ENCODE assay signal across 8 cellular contexts in the genomic region with DNA sequence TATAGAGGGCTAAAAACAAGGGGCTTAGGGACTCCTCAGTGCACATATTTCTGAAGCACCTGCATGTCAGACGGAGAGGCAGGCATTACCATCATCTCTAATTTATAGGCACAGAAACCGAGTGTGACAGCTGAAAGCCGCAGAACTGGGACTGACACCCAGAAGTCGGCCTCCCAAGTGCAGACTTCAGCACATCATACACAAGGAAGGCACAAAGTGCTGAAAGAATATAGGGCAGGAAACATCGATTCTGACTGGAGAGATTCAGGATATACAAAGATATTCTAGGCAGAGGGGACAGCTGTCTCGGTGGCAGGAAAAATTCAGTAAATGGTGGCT. TPM values are rescaled to one million over a fixed set of nuclear protein-coding genes. Genes with fewer than 3 reads are reported as not detected.
DNase-seq lines count a peak whose midpoint lies in the region; ATAC-seq and TF ChIP-seq lines count a peak whose summit lies in the region.

No MANE protein-coding gene starts in this region.

- H3K79me2 ChIP-seq in ACC112 (ENCODE audit: control insufficient read depth, insufficient read depth, low read length, unreplicated experiment) = peaks cover 42% of the 10 kb centered on the region

- peak overlapping the region; percentile 32 for H3K4me3 ChIP-seq in ACC112 (ENCODE audit: low read depth, low read length)
- no peak overlapping the region for H3K4me3 ChIP-seq in body of pancreas
- H3K4me3 ChIP-seq in naive thymus-derived CD4-positive, alpha-beta T cell (ENCODE audit: low read length) = no peak overlapping the region

- CTCF ChIA-PET in naive thymus-derived CD4-positive, alpha-beta T cell (lab: Charles Lee) = interaction anchor here (0.6 to 4.0 kb wide), 4 partner anchors 11 to 288 kb away, joined by 4 to 40 read pairs (median 4); a partner anchor contains a TSS

- intact Hi-C loops in body of pancreas (cut with DNase I) = loop anchor here (10.0 kb wide), 2 partner anchors 164 to 524 kb away; no protein-coding TSS in a partner anchor
- intact Hi-C loops in naive thymus-derived CD4-positive, alpha-beta T cell (cut with micrococcal nuclease) = loop anchor here (1.0 to 10.0 kb wide), 17 partner anchors 11 to 1258 kb away; a partner anchor contains a TSS

- H3K36me3 ChIP-seq in ACC112 (ENCODE audit: insufficient read depth, low read length) = no peaks in the 10 kb centered on the region
- H3K36me3 ChIP-seq in body of pancreas (replicated peaks in 1 of 2; ENCODE audit: insufficient read depth in 1 of 2, low read depth in 2 of 2) = peaks cover 0 to 8% of the 10 kb centered on the region in 2 donors
- peaks cover 0 to 20% (median 3%) of the 10 kb centered on the region in 3 experiments for H3K36me3 ChIP-seq in naive thymus-derived CD4-positive, alpha-beta T cell (ENCODE audit: control insufficient read depth in 2 of 3, insufficient read depth in 3 of 3, low read length in 3 of 3)

- no peaks in the 10 kb centered on the region for H3K9me3 Mint-ChIP-seq in IgD-negative memory B cell
- H3K9me3 Mint-ChIP-seq in naive thymus-derived CD4-positive, alpha-beta T cell = no peaks in the 10 kb centered on the region

- TF ChIP-seq POLR2A in body of pancreas (IDR thresholded peaks at IDR 0.05) = no peak

- 62 to 70% methylated on average over 6 of the region's 6 CpGs for WGBS in body of pancreas, 2 donors

- H3K27ac ChIP-seq in ACC112 (ENCODE audit: low read depth, low read length) (peak overlapping the region; percentile 36), body of pancreas (peak overlapping the region in 3 of 4 donors; percentile 90 to 98 (median 97))
- H3K27ac ChIP-seq in naive thymus-derived CD4-positive, alpha-beta T cell (ENCODE audit: low read depth, low read length) = peak overlapping the region; percentile 58

- POLR2A ChIA-PET in naive thymus-derived CD4-positive, alpha-beta T cell (lab: Charles Lee) = interaction anchor here (0.7 to 4.3 kb wide), 3 partner anchors 9 to 833 kb away, joined by 3 to 39 read pairs (median 3); a partner anchor contains a TSS

- no peak for ATAC-seq in body of pancreas
- no peak for ATAC-seq in naive thymus-derived CD4-positive, alpha-beta T cell
- no peak for ATAC-seq in HG02973 (IDR thresholded peaks at IDR 0.05; ENCODE audit: unreplicated experiment)
- no peak for ATAC-seq in GM19452 (IDR thresholded peaks at IDR 0.05; ENCODE audit: unreplicated experiment)
- no peak for ATAC-seq in activated CD4-positive, CD25-positive, alpha-beta regulatory T cell treated with anti-CD3 and anti-CD28 coated beads, Interleukin-2, amount 50 U/mL, for 24 hours

- H3K9me3 ChIP-seq in body of pancreas = no peaks in the 10 kb centered on the region
- H3K9me3 ChIP-seq in naive thymus-derived CD4-positive, alpha-beta T cell (ENCODE audit: control insufficient read depth in 2 of 3, low read length in 3 of 3) = no peaks in the 10 kb centered on the region

- no peak for TF ChIP-seq CTCF in body of pancreas (IDR thresholded peaks at IDR 0.05)

- peak overlapping the region in 2 of 4 donors; percentile 92 to 96 for H3K4me3 Mint-ChIP-seq in IgD-negative memory B cell
- H3K4me3 Mint-ChIP-seq in naive thymus-derived CD4-positive, alpha-beta T cell = peak overlapping the region; percentile 78 to 94 (median 92)

- H3K4me1 ChIP-seq in ACC112 (ENCODE audit: control insufficient read depth, insufficient read depth, low read length, unreplicated experiment) (peaks cover 7% of the 10 kb centered on the region), body of pancreas (peaks cover 14% of the 10 kb centered on the region)
- H3K4me1 ChIP-seq in naive thymus-derived CD4-positive, alpha-beta T cell (ENCODE audit: control insufficient read depth in 2 of 2, insufficient read depth in 2 of 2, low read length in 2 of 2) = peaks cover 3 to 12% of the 10 kb centered on the region in 2 donors

- peaks cover 25 to 33% (median 28%) of the 10 kb centered on the region in 3 donors for H3K4me1 Mint-ChIP-seq in IgD-negative memory B cell
- peaks cover 8 to 37% (median 31%) of the 10 kb centered on the region in 7 donors for H3K4me1 Mint-ChIP-seq in naive thymus-derived CD4-positive, alpha-beta T cell

- no peaks in the 10 kb centered on the region for H3K27me3 Mint-ChIP-seq in IgD-negative memory B cell
- H3K27me3 Mint-ChIP-seq in naive thymus-derived CD4-positive, alpha-beta T cell = no peaks in the 10 kb centered on the region

- H3K27me3 ChIP-seq in ACC112 (ENCODE audit: insufficient read depth, low read length) (no peaks in the 10 kb centered on the region), body of pancreas (no peaks in the 10 kb centered on the region)
- H3K27me3 ChIP-seq in naive thymus-derived CD4-positive, alpha-beta T cell (ENCODE audit: control insufficient read depth in 2 of 2, insufficient read depth in 2 of 2, low read length in 2 of 2) = no peaks in the 10 kb centered on the region

- no peaks in the 10 kb centered on the region for H3K36me3 Mint-ChIP-seq in IgD-negative memory B cell
- peaks cover 10 to 25% (median 12%) of the 10 kb centered on the region in 5 donors for H3K36me3 Mint-ChIP-seq in naive thymus-derived CD4-positive, alpha-beta T cell

- no peak for DNase-seq in body of pancreas
- no peak for DNase-seq in naive thymus-derived CD4-positive, alpha-beta T cell
- DNase-seq in NCI-H187 treated with DMSO at 0.1 percent for 48 hours (lab: John Stamatoyannopoulos, UW) = no peak

- peak overlapping the region; percentile 97 to 99 (median 99) for H3K27ac Mint-ChIP-seq in IgD-negative memory B cell
- peak overlapping the region; percentile 84 to 97 (median 91) for H3K27ac Mint-ChIP-seq in naive thymus-derived CD4-positive, alpha-beta T cell

- peak overlapping the region; percentile 49 for H2AFZ ChIP-seq in ACC112 (ENCODE audit: low read length, unreplicated experiment)

RNA-seq across cellular contexts. Expression of a gene that starts 11.2 kb away (rescaled TPM):
- polyA plus RNA-seq in IgD-negative memory B cell = 35.5 TPM
- 10 to 100 TPM; 25.4 to 52.7 TPM for total RNA-seq in body of pancreas
- 10 to 100 TPM; 36.6 to 54.0 (median 39.5) TPM for total RNA-seq in naive thymus-derived CD4-positive, alpha-beta T cell
- polyA plus RNA-seq in naive thymus-derived CD4-positive, alpha-beta T cell = 10 to 100 TPM; 35.2 to 48.7 TPM

RNA-seq across cellular contexts. Expression of a gene that starts 11.4 kb away (rescaled TPM):
- polyA plus RNA-seq in IgD-negative memory B cell = 2.4 TPM
- total RNA-seq in body of pancreas = 1 to 10 TPM; 2.6 to 3.9 TPM
- total RNA-seq in naive thymus-derived CD4-positive, alpha-beta T cell = 10 to 100 TPM in 3 of 5 experiments, 1 to 10 TPM in 2; 5.0 to 12.6 (median 11.2) TPM
- 1 to 10 TPM; 3.7 to 6.0 TPM for polyA plus RNA-seq in naive thymus-derived CD4-positive, alpha-beta T cell

Comparison
In these comparisons a context has a peak if more than half of its experiments do, and no peak if none do; other contexts are left out.
1. H3K27ac ChIP-seq: peak in every context shown above with its lines; median percentile 97 in body of pancreas; 58 in naive thymus-derived CD4-positive, alpha-beta T cell; 36 in ACC112.